Comparison of ENCODE assay signal across 11 cellular contexts in the genomic region with DNA sequence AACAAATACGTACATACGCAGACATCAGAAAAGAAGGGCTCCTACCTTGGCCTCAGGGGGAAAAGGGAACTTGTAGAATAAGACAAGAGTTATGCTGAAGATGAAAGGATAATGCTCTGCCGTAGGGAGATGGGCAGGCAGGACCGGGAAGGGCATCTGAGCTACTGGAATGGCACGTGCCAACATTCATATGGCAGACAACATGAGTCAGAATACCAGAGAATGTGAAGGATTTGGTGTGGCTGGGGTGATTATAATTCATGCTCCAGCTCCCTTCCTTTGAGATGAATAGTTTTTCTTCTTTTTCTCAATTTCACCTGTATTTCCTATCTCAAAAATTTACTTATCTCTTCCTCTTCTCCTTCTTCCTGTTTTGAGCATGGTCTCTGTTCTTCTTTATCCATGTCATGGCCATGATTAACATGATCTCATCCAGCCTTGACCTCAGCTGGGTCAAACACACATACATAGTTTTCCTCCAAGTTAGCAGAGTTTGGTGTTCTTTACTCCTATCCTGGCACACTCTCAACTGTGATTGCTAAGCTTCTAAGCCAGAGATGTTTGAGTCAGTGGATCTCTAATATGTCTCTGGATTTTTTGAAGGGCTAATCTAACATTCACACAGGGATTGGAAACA.
DNase-seq lines count a peak whose midpoint lies in the region; ATAC-seq and TF ChIP-seq lines count a peak whose summit lies in the region.
"Had no signal": no experiment of that assay in that cellular context is flagged by ENCODE, and none has a peak within 500 bp of the region (broad histone marks: within the 10 kb centered on the region; RNA-seq: fewer than 3 reads in every experiment).

No MANE protein-coding gene starts in this region.

- no peak for DNase-seq in activated CD4-positive, alpha-beta memory T cell treated with anti-CD3 and anti-CD28 coated beads for 36 hours
- no peak for DNase-seq in activated CD4-positive, alpha-beta memory T cell treated with anti-CD3 and anti-CD28 coated beads, Interleukin-2, amount 10 ng/mL, durations not matched to agents 7 days and 5 days
- DNase-seq in activated naive CD8-positive, alpha-beta T cell treated with anti-CD3 and anti-CD28 coated beads for 36 hours: no peak
- DNase-seq in hepatic stellate cell (ENCODE audit: low spot score) (peak; percentile 32), stromal cell of bone marrow (ENCODE audit: low read depth) (peak; percentile 75), MV-4-11 (lab: John Stamatoyannopoulos, UW) (no peak), glutamatergic neuron (no peak)
- DNase-seq: DND-41, thyroid gland had no signal

- TF ChIP-seq CTCF in glutamatergic neuron (IDR thresholded peaks at IDR 0.05; ENCODE audit: partially characterized antibody, unreplicated experiment): no peak

- no peaks in the 10 kb centered on the region for H3K27me3 Mint-ChIP-seq in activated CD4-positive, alpha-beta memory T cell treated with anti-CD3 and anti-CD28 coated beads for 36 hours
- H3K27me3 Mint-ChIP-seq in activated CD4-positive, alpha-beta memory T cell treated with anti-CD3 and anti-CD28 coated beads, Interleukin-2, amount 10 ng/mL, durations not matched to agents 7 days and 5 days: no peaks in the 10 kb centered on the region
- no peaks in the 10 kb centered on the region for H3K27me3 Mint-ChIP-seq in activated naive CD8-positive, alpha-beta T cell treated with anti-CD3 and anti-CD28 coated beads for 36 hours
- H3K27me3 Mint-ChIP-seq in glutamatergic neuron (ENCODE audit: unreplicated experiment): no peaks in the 10 kb centered on the region

- ATAC-seq in GM18519 (IDR thresholded peaks at IDR 0.05; ENCODE audit: low FRiP score, unreplicated experiment): no peak

- peaks cover 87% of the 10 kb centered on the region for H3K4me1 Mint-ChIP-seq in activated CD4-positive, alpha-beta memory T cell treated with anti-CD3 and anti-CD28 coated beads for 36 hours (ENCODE audit: low read depth)
- peaks cover 49% of the 10 kb centered on the region for H3K4me1 Mint-ChIP-seq in activated CD4-positive, alpha-beta memory T cell treated with anti-CD3 and anti-CD28 coated beads, Interleukin-2, amount 10 ng/mL, durations not matched to agents 7 days and 5 days
- peaks cover 83% of the 10 kb centered on the region for H3K4me1 Mint-ChIP-seq in activated naive CD8-positive, alpha-beta T cell treated with anti-CD3 and anti-CD28 coated beads for 36 hours
- H3K4me1 Mint-ChIP-seq in glutamatergic neuron (ENCODE audit: low read depth, unreplicated experiment): no peaks in the 10 kb centered on the region

- CTCF ChIA-PET in activated CD4-positive, alpha-beta memory T cell treated with anti-CD3 and anti-CD28 coated beads for 36 hours (lab: Charles Lee): no interaction called here
- CTCF ChIA-PET in activated CD4-positive, alpha-beta memory T cell treated with anti-CD3 and anti-CD28 coated beads, Interleukin-2, amount 10 ng/mL, durations not matched to agents 7 days and 5 days (lab: Charles Lee): interaction anchor here (1.2 to 1.3 kb wide), 2 partner anchors 69 to 526 kb away, joined by 3 read pairs; no protein-coding TSS in a partner anchor

- H3K4me3 Mint-ChIP-seq in activated CD4-positive, alpha-beta memory T cell treated with anti-CD3 and anti-CD28 coated beads for 36 hours: no peak overlapping the region
- no peak overlapping the region for H3K4me3 Mint-ChIP-seq in activated CD4-positive, alpha-beta memory T cell treated with anti-CD3 and anti-CD28 coated beads, Interleukin-2, amount 10 ng/mL, durations not matched to agents 7 days and 5 days
- H3K4me3 Mint-ChIP-seq in activated naive CD8-positive, alpha-beta T cell treated with anti-CD3 and anti-CD28 coated beads for 36 hours: no peak overlapping the region
- H3K4me3 Mint-ChIP-seq in glutamatergic neuron (ENCODE audit: unreplicated experiment): no peak overlapping the region
- H3K4me3 Mint-ChIP-seq: T-helper 1 cell treated with Interleukin-12 subunit alpha and Interleukin-12 subunit beta and Interleukin-4 antibody, amounts not matched to agents 30 μg/mL and 1 μg/mL, for 36 hours had no signal

- peak overlapping the region; percentile 72 for H3K27ac Mint-ChIP-seq in activated CD4-positive, alpha-beta memory T cell treated with anti-CD3 and anti-CD28 coated beads for 36 hours
- H3K27ac Mint-ChIP-seq in activated CD4-positive, alpha-beta memory T cell treated with anti-CD3 and anti-CD28 coated beads, Interleukin-2, amount 10 ng/mL, durations not matched to agents 7 days and 5 days: no peak overlapping the region
- H3K27ac Mint-ChIP-seq in activated naive CD8-positive, alpha-beta T cell treated with anti-CD3 and anti-CD28 coated beads for 36 hours: peak overlapping the region; percentile 85
- H3K27ac Mint-ChIP-seq in glutamatergic neuron (ENCODE audit: unreplicated experiment): no peak overlapping the region
- H3K27ac Mint-ChIP-seq: T-helper 1 cell treated with Interleukin-12 subunit alpha and Interleukin-12 subunit beta and Interleukin-4 antibody, amounts not matched to agents 30 μg/mL and 1 μg/mL, for 36 hours had no signal

- POLR2A ChIA-PET in activated CD4-positive, alpha-beta memory T cell treated with anti-CD3 and anti-CD28 coated beads for 36 hours (lab: Charles Lee): interaction anchor here (0.9 to 1.9 kb wide), 2 partner anchors 8 to 11 kb away, joined by 3 to 7 read pairs; no protein-coding TSS in a partner anchor
- POLR2A ChIA-PET in activated CD4-positive, alpha-beta memory T cell treated with anti-CD3 and anti-CD28 coated beads, Interleukin-2, amount 10 ng/mL, durations not matched to agents 7 days and 5 days (lab: Charles Lee): interaction anchor here (1.2 to 1.3 kb wide), 2 partner anchors 10 to 11 kb away, joined by 4 read pairs; no protein-coding TSS in a partner anchor

- intact Hi-C loops in activated CD4-positive, alpha-beta memory T cell treated with anti-CD3 and anti-CD28 coated beads for 36 hours (cut with micrococcal nuclease): no loop called here

- no peaks in the 10 kb centered on the region for H3K9me3 Mint-ChIP-seq in activated CD4-positive, alpha-beta memory T cell treated with anti-CD3 and anti-CD28 coated beads for 36 hours
- no peaks in the 10 kb centered on the region for H3K9me3 Mint-ChIP-seq in activated CD4-positive, alpha-beta memory T cell treated with anti-CD3 and anti-CD28 coated beads, Interleukin-2, amount 10 ng/mL, durations not matched to agents 7 days and 5 days
- peaks cover 2% of the 10 kb centered on the region for H3K9me3 Mint-ChIP-seq in activated naive CD8-positive, alpha-beta T cell treated with anti-CD3 and anti-CD28 coated beads for 36 hours
- H3K9me3 Mint-ChIP-seq in glutamatergic neuron (ENCODE audit: unreplicated experiment): no peaks in the 10 kb centered on the region
- H3K9me3 Mint-ChIP-seq: T-helper 1 cell treated with Interleukin-12 subunit alpha and Interleukin-12 subunit beta and Interleukin-4 antibody, amounts not matched to agents 30 μg/mL and 1 μg/mL, for 36 hours had no signal

- H3K36me3 Mint-ChIP-seq in activated CD4-positive, alpha-beta memory T cell treated with anti-CD3 and anti-CD28 coated beads for 36 hours: peaks cover 3% of the 10 kb centered on the region
- H3K36me3 Mint-ChIP-seq in activated CD4-positive, alpha-beta memory T cell treated with anti-CD3 and anti-CD28 coated beads, Interleukin-2, amount 10 ng/mL, durations not matched to agents 7 days and 5 days (ENCODE audit: low read depth): peaks cover 25% of the 10 kb centered on the region
- H3K36me3 Mint-ChIP-seq in activated naive CD8-positive, alpha-beta T cell treated with anti-CD3 and anti-CD28 coated beads for 36 hours: peaks cover 75% of the 10 kb centered on the region
- H3K36me3 Mint-ChIP-seq in glutamatergic neuron (ENCODE audit: unreplicated experiment): no peaks in the 10 kb centered on the region

Comparison
In these comparisons a context has a peak if more than half of its experiments do, and no peak if none do; other contexts are left out.
1. H3K27ac Mint-ChIP-seq: peak in activated CD4-positive, alpha-beta memory T cell treated with anti-CD3 and anti-CD28 coated beads for 36 hours (single experiment) and activated naive CD8-positive, alpha-beta T cell treated with anti-CD3 and anti-CD28 coated beads for 36 hours (single experiment); none in activated CD4-positive, alpha-beta memory T cell treated with anti-CD3 and anti-CD28 coated beads, Interleukin-2, amount 10 ng/mL, durations not matched to agents 7 days and 5 days (single experiment) and glutamatergic neuron (single experiment).
2. DNase-seq: peak in hepatic stellate cell (single experiment) and stromal cell of bone marrow (single experiment); none in activated CD4-positive, alpha-beta memory T cell treated with anti-CD3 and anti-CD28 coated beads for 36 hours (single experiment), activated CD4-positive, alpha-beta memory T cell treated with anti-CD3 and anti-CD28 coated beads, Interleukin-2, amount 10 ng/mL, durations not matched to agents 7 days and 5 days (single experiment), activated naive CD8-positive, alpha-beta T cell treated with anti-CD3 and anti-CD28 coated beads for 36 hours (single experiment), MV-4-11 (single experiment) and glutamatergic neuron (single experiment).